8 cellular contexts compared by ENCODE assay signal in the genomic region with DNA sequence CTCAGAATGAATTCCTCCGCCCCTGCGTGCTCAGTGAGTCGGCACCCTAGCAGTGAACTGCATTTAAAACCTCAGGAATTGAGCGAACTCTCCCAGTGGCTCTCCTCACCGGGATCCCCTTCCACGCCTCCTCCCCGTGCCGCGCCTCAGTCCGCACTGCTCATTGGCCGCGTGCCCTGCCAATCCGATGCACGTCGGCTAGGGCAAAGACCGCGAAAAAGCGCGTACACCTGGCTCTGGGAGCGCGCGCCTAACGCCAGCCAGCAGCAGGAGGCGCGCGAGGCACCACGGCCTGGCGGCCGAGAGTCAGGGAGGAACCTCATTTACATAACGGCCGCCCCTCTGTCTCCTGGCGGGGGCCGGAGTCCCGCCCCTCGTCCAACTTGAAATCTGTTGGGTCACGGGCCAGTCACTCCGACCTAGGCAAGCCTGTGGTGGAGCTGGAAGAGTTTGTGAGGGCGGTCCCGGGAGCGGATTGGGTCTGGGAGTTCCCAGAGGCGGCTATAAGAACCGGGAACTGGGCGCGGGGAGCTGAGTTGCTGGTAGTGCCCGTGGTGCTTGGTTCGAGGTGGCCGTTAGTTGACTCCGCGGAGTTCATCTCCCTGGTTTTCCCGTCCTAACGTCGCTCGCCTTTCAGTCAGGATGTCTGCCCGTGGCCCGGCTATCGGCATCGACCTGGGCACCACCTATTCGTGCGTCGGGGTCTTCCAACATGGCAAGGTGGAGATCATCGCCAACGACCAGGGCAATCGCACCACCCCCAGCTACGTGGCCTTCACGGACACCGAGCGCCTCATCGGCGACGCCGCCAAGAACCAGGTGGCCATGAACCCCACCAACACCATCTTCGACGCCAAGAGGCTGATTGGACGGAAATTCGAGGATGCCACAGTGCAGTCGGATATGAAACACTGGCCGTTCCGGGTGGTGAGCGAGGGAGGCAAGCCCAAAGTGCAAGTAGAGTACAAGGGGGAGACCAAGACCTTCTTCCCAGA. TPM values are rescaled to one million over a fixed set of nuclear protein-coding genes. Genes with fewer than 3 reads are reported as not detected.
A peak's percentile ranks its signal among the peaks of the same experiment; 100 is the strongest.
DNase-seq lines count a peak whose midpoint lies in the region; ATAC-seq, FAIRE-seq and TF ChIP-seq lines count a peak whose summit lies in the region.

Gene HSPA2 (plus strand): TSS at position 534 of the 995 bp plus-strand sequence. CDS start 109 bp downstream, at position 643.

- peak within 1 kb of the TSS; percentile 89 for H2AFZ ChIP-seq in PC-9
- H2AFZ ChIP-seq in fibroblast of lung (ENCODE audit: low read length): peak within 1 kb of the TSS; percentile 79

- no peaks in the 10 kb centered on the region for H3K27me3 Mint-ChIP-seq in CD8-positive, alpha-beta T cell (ENCODE audit: low read depth)
- peaks cover 0 to 24% (median 10%) of the 10 kb centered on the region in 3 donors for H3K27me3 Mint-ChIP-seq in naive B cell
- H3K27me3 Mint-ChIP-seq in stimulated activated memory B cell treated with anti-CD40 and anti-IgM and Interleukin-4, amounts not matched to agents 10 μg/mL and 1 μg/mL and 100 μg/mL, for 72 hours: no peaks in the 10 kb centered on the region

- no peaks in the 10 kb centered on the region for H3K36me3 ChIP-seq in CD8-positive, alpha-beta T cell (ENCODE audit: insufficient read depth, low read length)
- no peaks in the 10 kb centered on the region for H3K36me3 ChIP-seq in PC-9 (ENCODE audit: low read depth)
- H3K36me3 ChIP-seq in fibroblast of lung (ENCODE audit: control insufficient read depth, insufficient read depth, low read length): no peaks in the 10 kb centered on the region

- peaks cover 4% of the 10 kb centered on the region for H3K9me3 ChIP-seq in CD8-positive, alpha-beta T cell (ENCODE audit: low read length)
- no peaks in the 10 kb centered on the region for H3K9me3 ChIP-seq in PC-9 (ENCODE audit: insufficient read depth, low read depth)
- H3K9me3 ChIP-seq in fibroblast of lung (ENCODE audit: control insufficient read depth, insufficient read depth, low read depth, low read length): peaks cover 6% of the 10 kb centered on the region

- H4K20me1 ChIP-seq in PC-9 (ENCODE audit: insufficient read depth): no peaks in the 10 kb centered on the region
- no peaks in the 10 kb centered on the region for H4K20me1 ChIP-seq in fibroblast of lung (ENCODE audit: control insufficient read depth, extremely low read depth, insufficient read depth, low read length)

- peak; percentile 87 for ATAC-seq in CD8-positive, alpha-beta T cell
- ATAC-seq in GM21360 (IDR thresholded peaks at IDR 0.05; ENCODE audit: unreplicated experiment) (peak; percentile 90), naive B cell (ENCODE audit: low read depth in 2 of 2) (peak; percentile 90)
- ATAC-seq in stimulated activated memory B cell treated with anti-CD40 and anti-IgM and Interleukin-4, amounts not matched to agents 10 μg/mL and 1 μg/mL and 100 μg/mL, for 72 hours: peak; percentile 97

- peak; percentile 100 for FAIRE-seq in HTR-8/SVneo (lab: Jason Lieb, UNC)

- peak; percentile 63 for TF ChIP-seq CTCF in CD8-positive, alpha-beta T cell (IDR thresholded peaks at IDR 0.05)
- TF ChIP-seq CTCF in PC-9 (conservative IDR thresholded peaks at IDR 0.05) (peak; percentile 77), fibroblast of lung (conservative IDR thresholded peaks at IDR 0.05 in 1 of 2, IDR thresholded peaks at IDR 0.05 in 1 of 2; ENCODE audit: low read depth in 1 of 2, low read length in 2 of 2) (peak; percentile 70 to 76)

- DNase-seq in CD8-positive, alpha-beta T cell: peak; percentile 85 to 94 (median 93)
- peak; percentile 100 for DNase-seq in HTR-8/SVneo (ENCODE audit: insufficient read length, low spot score)
- peak; percentile 97 to 100 for DNase-seq in PC-9
- peak; percentile 81 to 91 for DNase-seq in activated T-helper 1 cell treated with anti-CD3 and anti-CD28 coated beads, Interleukin-2, amount 50 U/mL, for 16 hours (ENCODE audit: low read depth in 1 of 2, low spot score in 1 of 2)
- peak; percentile 99 to 100 for DNase-seq in fibroblast of lung (ENCODE audit: low read depth in 2 of 2)
- DNase-seq in naive B cell: peak; percentile 94

- H3K9me2 ChIP-seq in PC-9 (ENCODE audit: insufficient read depth): no peaks in the 10 kb centered on the region

- H3K79me2 ChIP-seq in PC-9 (ENCODE audit: low read depth): no peaks in the 10 kb centered on the region
- no peaks in the 10 kb centered on the region for H3K79me2 ChIP-seq in fibroblast of lung (ENCODE audit: control insufficient read depth, insufficient read depth, low read length)

- CTCF ChIA-PET in CD8-positive, alpha-beta T cell (lab: Charles Lee): interaction anchor here (0.8 to 2.9 kb wide), 9 partner anchors 9 to 96 kb away, joined by 3 to 11 read pairs (median 4); partner anchors contain the start of genes PPP1R36 and ZBTB1
- CTCF ChIA-PET in PC-9 (lab: Charles Lee): interaction anchor here (0.6 to 1.8 kb wide), 13 partner anchors 14 to 849 kb away, joined by 3 to 13 read pairs (median 3); no protein-coding TSS in a partner anchor

- peaks cover 19% of the 10 kb centered on the region for H3K4me1 ChIP-seq in CD8-positive, alpha-beta T cell (ENCODE audit: insufficient read depth, low read length)
- H3K4me1 ChIP-seq in PC-9 (replicated peaks; ENCODE audit: insufficient read depth) (peaks cover 37% of the 10 kb centered on the region), fibroblast of lung (ENCODE audit: control insufficient read depth, extremely low read depth, insufficient read depth, low read length) (peaks cover 6% of the 10 kb centered on the region)

- H3K4me3 Mint-ChIP-seq in CD8-positive, alpha-beta T cell: peak within 1 kb of the TSS; percentile 96
- H3K4me3 Mint-ChIP-seq in naive B cell: peak within 1 kb of the TSS; percentile 91 to 100 (median 97)
- peak within 1 kb of the TSS; percentile 92 for H3K4me3 Mint-ChIP-seq in stimulated activated memory B cell treated with anti-CD40 and anti-IgM and Interleukin-4, amounts not matched to agents 10 μg/mL and 1 μg/mL and 100 μg/mL, for 72 hours

- H3K4me3 ChIP-seq in CD8-positive, alpha-beta T cell (ENCODE audit: low read depth, low read length): peak within 1 kb of the TSS; percentile 83
- H3K4me3 ChIP-seq in PC-9 (peak within 1 kb of the TSS; percentile 74), fibroblast of lung (replicated peaks in 1 of 4; ENCODE audit: control extremely low read depth in 1 of 4, insufficient read depth in 1 of 4, low read depth in 3 of 4, low read length in 4 of 4) (peak within 1 kb of the TSS; percentile 63 to 68 (median 66))

- H3K27me3 ChIP-seq in CD8-positive, alpha-beta T cell (ENCODE audit: insufficient read depth, low read length): no peaks in the 10 kb centered on the region
- H3K27me3 ChIP-seq in PC-9 (ENCODE audit: insufficient read depth, low read depth) (no peaks in the 10 kb centered on the region), fibroblast of lung (ENCODE audit: control insufficient read depth, insufficient read depth, low read length) (peaks cover 12% of the 10 kb centered on the region)

- H3K4me1 Mint-ChIP-seq in CD8-positive, alpha-beta T cell (ENCODE audit: low read depth): peaks cover 26% of the 10 kb centered on the region
- H3K4me1 Mint-ChIP-seq in naive B cell: peaks cover 22 to 40% (median 40%) of the 10 kb centered on the region in 3 donors
- peaks cover 33% of the 10 kb centered on the region for H3K4me1 Mint-ChIP-seq in stimulated activated memory B cell treated with anti-CD40 and anti-IgM and Interleukin-4, amounts not matched to agents 10 μg/mL and 1 μg/mL and 100 μg/mL, for 72 hours

- H3K36me3 Mint-ChIP-seq in CD8-positive, alpha-beta T cell: peaks cover 3% of the 10 kb centered on the region
- peaks cover 0 to 11% of the 10 kb centered on the region in 2 donors for H3K36me3 Mint-ChIP-seq in naive B cell
- peaks cover 6% of the 10 kb centered on the region for H3K36me3 Mint-ChIP-seq in stimulated activated memory B cell treated with anti-CD40 and anti-IgM and Interleukin-4, amounts not matched to agents 10 μg/mL and 1 μg/mL and 100 μg/mL, for 72 hours

- H3K27ac Mint-ChIP-seq in CD8-positive, alpha-beta T cell: peak within 1 kb of the TSS; percentile 84
- H3K27ac Mint-ChIP-seq in naive B cell: peak within 1 kb of the TSS; percentile 84 to 96 (median 94)
- H3K27ac Mint-ChIP-seq in stimulated activated memory B cell treated with anti-CD40 and anti-IgM and Interleukin-4, amounts not matched to agents 10 μg/mL and 1 μg/mL and 100 μg/mL, for 72 hours: peak within 1 kb of the TSS; percentile 88

- H3K9me3 Mint-ChIP-seq in CD8-positive, alpha-beta T cell: peaks cover 5% of the 10 kb centered on the region
- peaks cover 6 to 17% (median 8%) of the 10 kb centered on the region in 7 donors for H3K9me3 Mint-ChIP-seq in naive B cell
- peaks cover 3% of the 10 kb centered on the region for H3K9me3 Mint-ChIP-seq in stimulated activated memory B cell treated with anti-CD40 and anti-IgM and Interleukin-4, amounts not matched to agents 10 μg/mL and 1 μg/mL and 100 μg/mL, for 72 hours

- H3K27ac ChIP-seq in CD8-positive, alpha-beta T cell (ENCODE audit: low read depth, low read length): peak within 1 kb of the TSS; percentile 42
- H3K27ac ChIP-seq in PC-9 (peak within 1 kb of the TSS; percentile 84), fibroblast of lung (ENCODE audit: insufficient read depth, low read length) (peak within 1 kb of the TSS; percentile 73)

- BruUV-seq in PC-9 (replicated peaks; lab: Mats Ljungman, UMichigan): TSS peak; percentile 61

- H3F3A ChIP-seq in PC-9 (ENCODE audit: insufficient read depth, low read depth): peaks cover 33% of the 10 kb centered on the region; the same call in 1 of the 2 replicates

- H3K9ac ChIP-seq in fibroblast of lung (ENCODE audit: insufficient read depth, low read length): peak within 1 kb of the TSS; percentile 50

- POLR2A ChIA-PET in CD8-positive, alpha-beta T cell (lab: Charles Lee): interaction anchor here (1.0 to 1.6 kb wide), 7 partner anchors 10 to 39 kb away, joined by 3 to 7 read pairs (median 4); partner anchors contain the start of genes ZBTB1 and ZBTB25
- POLR2A ChIA-PET in PC-9 (lab: Charles Lee; ENCODE audit: unreplicated experiment): interaction anchor here (0.5 to 1.5 kb wide), 21 partner anchors 9 to 971 kb away, joined by 3 to 28 read pairs (median 4); partner anchors contain the start of gene MTHFD1

- intact Hi-C loops in CD8-positive, alpha-beta T cell (cut with DNase I, micrococcal nuclease): loop anchor here (1.0 to 5.0 kb wide), 8 partner anchors 9 to 997 kb away; partner anchors contain the start of genes ZBTB25 (in 2 of the 2), MTHFD1 (in 1 of the 2), PPP1R36 (in 1 of the 2) and PPP2R5E (in 1 of the 2)
- intact Hi-C loops in PC-9 (cut with micrococcal nuclease; ENCODE audit: unreplicated experiment): loop anchor here (1.0 to 10.0 kb wide), 7 partner anchors 29 to 354 kb away; partner anchors contain the start of gene ZBTB25

- peak within 1 kb of the TSS; percentile 87 for H3K4me2 ChIP-seq in PC-9
- peak within 1 kb of the TSS; percentile 87 for H3K4me2 ChIP-seq in fibroblast of lung (ENCODE audit: extremely low read depth, insufficient read depth, low read length)

RNA-seq across cellular contexts. Expression of gene HSPA2, which starts in this region (rescaled TPM):
- total RNA-seq in CD8-positive, alpha-beta T cell: 1 to 10 TPM; 2.1 to 2.6 TPM
- 11.0 and 14.3 TPM in 2 replicates for total RNA-seq in PC-9 (2021)
- 9.9 and 12.8 TPM in 2 replicates for total RNA-seq in fibroblast of lung
- polyA plus RNA-seq in fibroblast of lung: 16.5 and 50.0 TPM in 2 replicates
- polyA plus RNA-seq in fibroblast of lung (2012): 20.5 and 67.2 TPM in 2 replicates
- polyA minus RNA-seq in fibroblast of lung (ENCODE audit: low replicate concordance): 19.8 and 72.3 TPM in 2 replicates
- polyA plus RNA-seq in naive B cell (ENCODE audit: low read depth in 6 of 6): 1 to 10 TPM in 1 of 6 donors, under 1 TPM in 4, not detected in 1; 0.30 to 1.3 (median 0.36) TPM

Comparison
In these comparisons a context has a peak if more than half of its experiments do, and no peak if none do; other contexts are left out.
1. Peak in every context shown above with its lines: DNase-seq, ATAC-seq, H3K4me3 ChIP-seq and H3K27ac ChIP-seq.
2. RNA of gene HSPA2 (polyA plus RNA-seq): 16.5 to 67.2 TPM in fibroblast of lung; 0.30 to 1.3 TPM in naive B cell; every median in the first group is over 4 times any median in the second.